Comparison of ENCODE assay signal across 1 cellular context in the genomic region with DNA sequence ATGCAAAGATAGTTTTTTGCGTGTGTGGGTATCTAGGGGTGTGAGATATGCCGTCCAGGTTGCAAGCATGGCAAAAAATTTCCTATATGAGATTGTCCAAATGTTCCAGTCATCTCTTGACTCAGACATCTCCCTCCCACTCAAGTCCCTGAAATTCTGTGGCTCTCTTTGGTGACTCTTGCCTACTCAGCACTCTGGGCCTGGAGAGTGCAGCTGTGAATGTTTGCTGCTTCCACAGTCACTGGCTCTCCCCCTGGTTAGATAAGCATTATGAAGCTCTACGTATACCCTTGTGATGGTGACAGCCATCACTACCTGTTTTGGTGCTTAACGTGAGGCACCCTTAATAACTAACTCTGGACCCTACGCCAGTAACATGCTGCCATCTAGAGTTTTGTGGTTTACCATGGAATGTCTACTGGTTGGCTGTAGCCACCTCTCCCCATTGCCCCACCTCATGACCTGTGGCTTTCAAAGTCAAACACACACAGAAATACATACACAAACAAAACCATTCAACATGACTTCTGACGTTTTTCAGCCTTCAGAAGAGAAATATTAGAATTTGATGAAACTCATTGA.
TF ChIP-seq lines count a peak whose summit lies in the region.

No MANE protein-coding gene starts in this region.

TF ChIP-seq in GM23338, 12 proteins besides CTCF, POLR2A, EP300 and RAD21 (continued from another document):
- TF ChIP-seq ZNF462 (CRISPR knock-in tag; IDR thresholded peaks at IDR 0.05) (no peak), ZNF114 (CRISPR knock-in tag; IDR thresholded peaks at IDR 0.05) (no peak), REST (IDR thresholded peaks at IDR 0.05; ENCODE audit: unreplicated experiment) (no peak), JUNB (IDR thresholded peaks at IDR 0.05; ENCODE audit: unreplicated experiment) (no peak), NANOG (IDR thresholded peaks at IDR 0.05; ENCODE audit: borderline replicate concordance) (no peak), ZNF331 (CRISPR knock-in tag; IDR thresholded peaks at IDR 0.05; ENCODE audit: low read depth) (no peak), EZH2 (IDR thresholded peaks at IDR 0.05; ENCODE audit: low read depth, unreplicated experiment) (no peak), CREB1 (CRISPR knock-in tag; IDR thresholded peaks at IDR 0.05; ENCODE audit: low read depth) (no peak), POLR2AphosphoS5 (IDR thresholded peaks at IDR 0.05; ENCODE audit: low read depth) (no peak)
